8 cellular contexts compared by ENCODE assay signal in genomic region chr5:75510836-75511434, GRCh38. TPM values are rescaled to one million over a fixed set of nuclear protein-coding genes. Genes with fewer than 3 reads are reported as not detected.
DNase-seq lines count a peak whose midpoint lies in the region; ATAC-seq, FAIRE-seq and TF ChIP-seq lines count a peak whose summit lies in the region.

No MANE protein-coding gene starts in this region.

- H3K27me3 ChIP-seq in HCT116 (ENCODE audit: insufficient read depth, low read length) (no peaks in the 10 kb centered on the region), neural cell (ENCODE audit: insufficient read depth, low read depth, low read length) (no peaks in the 10 kb centered on the region), thoracic aorta (replicated peaks; ENCODE audit: insufficient read depth) (no peaks in the 10 kb centered on the region)

- no peak for TF ChIP-seq CTCF in HCT116 (IDR thresholded peaks at IDR 0.05 in 2 of 3, conservative IDR thresholded peaks at IDR 0.05 in 1 of 3; ENCODE audit: borderline replicate concordance in 1 of 3, insufficient read depth in 1 of 3, low read depth in 2 of 3, low read length in 2 of 3)
- no peak for TF ChIP-seq CTCF in NB4 (IDR thresholded peaks at IDR 0.05; ENCODE audit: low read depth, low read length)
- TF ChIP-seq CTCF in fibroblast of pulmonary artery (IDR thresholded peaks at IDR 0.05; ENCODE audit: low read length, missing control alignments) = no peak
- TF ChIP-seq CTCF in neural cell (IDR thresholded peaks at IDR 0.05; ENCODE audit: poor library complexity, severe bottlenecking) = no peak
- no peak for TF ChIP-seq CTCF in thoracic aorta (IDR thresholded peaks at IDR 0.05)

- POLR2A ChIA-PET in HCT116 (lab: Charles Lee) = no interaction called here

- H3K4me1 ChIP-seq in HCT116 (ENCODE audit: control insufficient read depth in 1 of 2, insufficient read depth in 2 of 2, low read length in 2 of 2) (peaks cover 7 to 18% of the 10 kb centered on the region in 2 experiments; a peak in 3 of 4 replicates), thoracic aorta (ENCODE audit: control insufficient read depth in 1 of 2, low read depth in 2 of 2) (peaks cover 32 to 33% of the 10 kb centered on the region in 2 donors)

- peak overlapping the region; percentile 93 for H3K4me3 Mint-ChIP-seq in activated T-helper 17 cell treated with anti-CD3 and anti-CD28 coated beads, Interleukin-2, amount 50 U/mL, for 72 hours

- CTCF ChIA-PET in HCT116 (lab: Charles Lee) = no interaction called here

- peak overlapping the region; percentile 63 for H3K27ac ChIP-seq in HCT116 (ENCODE audit: low read depth, low read length)
- H3K27ac ChIP-seq in neural cell (ENCODE audit: low read length) = peak overlapping the region; percentile 96
- H3K27ac ChIP-seq in thoracic aorta = peak overlapping the region; percentile 85 to 90

- TSS peak; percentile 45 for BruUV-seq in HCT116 (replicated peaks; lab: Mats Ljungman, UMichigan)

- H3K79me2 ChIP-seq in HCT116 (ENCODE audit: insufficient read depth, low read length) (peaks cover 78% of the 10 kb centered on the region), neural cell (replicated peaks; ENCODE audit: insufficient read depth, low read length) (peaks cover 83% of the 10 kb centered on the region)

- DNase-seq in GM12892 (ENCODE audit: insufficient read length) (no peak), HCT116 (ENCODE audit: low read depth, low spot score) (no peak), NB4 (ENCODE audit: low read depth) (no peak), fibroblast of pulmonary artery (ENCODE audit: low read depth) (peak; percentile 28), thoracic aorta (ENCODE audit: low spot score) (peak; percentile 12), NCI-H524 treated with DMSO at 0.1 percent for 48 hours (lab: John Stamatoyannopoulos, UW) (no peak)

- intact Hi-C loops in HCT116 (cut with micrococcal nuclease) = loop anchor here (5.0 kb wide), 2 partner anchors 56 to 174 kb away; partner anchors contain the start of gene HMGCR

- H3K36me3 ChIP-seq in HCT116 (ENCODE audit: control insufficient read depth in 1 of 2, insufficient read depth in 2 of 2, low read length in 2 of 2) (no peaks in the 10 kb centered on the region), neural cell (ENCODE audit: insufficient read depth, low read length) (no peaks in the 10 kb centered on the region), thoracic aorta (no peaks in the 10 kb centered on the region)

- TF ChIP-seq EP300 in neural cell (conservative IDR thresholded peaks at IDR 0.05; ENCODE audit: poor library complexity, severe bottlenecking) = no peak

- H3K9me2 ChIP-seq in HCT116 (ENCODE audit: insufficient read depth) (no peaks in the 10 kb centered on the region), neural cell (ENCODE audit: insufficient read depth, low read length) (no peaks in the 10 kb centered on the region)

- peak overlapping the region; percentile 83 for H3K27ac Mint-ChIP-seq in activated T-helper 17 cell treated with anti-CD3 and anti-CD28 coated beads, Interleukin-2, amount 50 U/mL, for 72 hours

- TF ChIP-seq RAD21 in HCT116 (IDR thresholded peaks at IDR 0.05; ENCODE audit: low read depth) (no peak), neural cell (conservative IDR thresholded peaks at IDR 0.05) (no peak)

- FAIRE-seq in GM12892 (lab: Jason Lieb, UNC) = peak; percentile 73

- RAD21 ChIA-PET in HCT116 (lab: Charles Lee; ENCODE audit: low non-redundant PET in 1 of 2, low total read pairs in 2 of 2, uncharacterized antibody in 2 of 2, unreplicated experiment in 2 of 2) = no interaction called here

- TF ChIP-seq POLR2A in GM12892 (IDR thresholded peaks at IDR 0.05; ENCODE audit: low read depth, low read length) (no peak), HCT116 (IDR thresholded peaks at IDR 0.05; ENCODE audit: borderline replicate concordance, extremely low read depth, insufficient read depth, insufficient read length) (no peak), NB4 (IDR thresholded peaks at IDR 0.05; ENCODE audit: extremely low read depth, insufficient read length) (no peak)

- no peaks in the 10 kb centered on the region for H3K9me3 ChIP-seq in HCT116 (ENCODE audit: control insufficient read depth in 1 of 2, insufficient read depth in 1 of 2, low read depth in 1 of 2, low read length in 2 of 2)
- no peaks in the 10 kb centered on the region for H3K9me3 ChIP-seq in neural cell (ENCODE audit: low read length)
- no peaks in the 10 kb centered on the region for H3K9me3 ChIP-seq in thoracic aorta

- H3K27me3 Mint-ChIP-seq in activated T-helper 17 cell treated with anti-CD3 and anti-CD28 coated beads, Interleukin-2, amount 50 U/mL, for 72 hours = no peaks in the 10 kb centered on the region

- peaks cover 29% of the 10 kb centered on the region for H3K4me1 Mint-ChIP-seq in activated T-helper 17 cell treated with anti-CD3 and anti-CD28 coated beads, Interleukin-2, amount 50 U/mL, for 72 hours

- H3K4me2 ChIP-seq in HCT116 (ENCODE audit: low read length) (peak overlapping the region; percentile 93), neural cell (ENCODE audit: low read length) (no peak overlapping the region)

- peak overlapping the region; percentile 10 for H2AFZ ChIP-seq in HCT116 (ENCODE audit: low read depth, low read length, poor library complexity, severe bottlenecking)
- H2AFZ ChIP-seq in neural cell (ENCODE audit: low read depth, low read length) = peak overlapping the region; percentile 88

- no peaks in the 10 kb centered on the region for H3K9me3 Mint-ChIP-seq in activated T-helper 17 cell treated with anti-CD3 and anti-CD28 coated beads, Interleukin-2, amount 50 U/mL, for 72 hours

- H3K4me3 ChIP-seq in HCT116 (replicated peaks in 1 of 2; ENCODE audit: low read depth in 1 of 2, low read length in 2 of 2) = peak overlapping the region; percentile 83 to 90
- peak overlapping the region; percentile 70 for H3K4me3 ChIP-seq in NB4 (ENCODE audit: low read depth, low read length)
- H3K4me3 ChIP-seq in fibroblast of pulmonary artery (replicated peaks; ENCODE audit: low read depth, low read length) = peak overlapping the region; percentile 76
- H3K4me3 ChIP-seq in neural cell (ENCODE audit: low read length) = peak overlapping the region; percentile 87
- peak overlapping the region; percentile 90 for H3K4me3 ChIP-seq in thoracic aorta

- H4K20me1 ChIP-seq in HCT116 (ENCODE audit: insufficient read depth) (peaks cover 3% of the 10 kb centered on the region; the same call in 1 of the 2 replicates), neural cell (ENCODE audit: insufficient read depth) (no peaks in the 10 kb centered on the region)

- H3F3A ChIP-seq in neural cell (ENCODE audit: insufficient read depth, low read length, poor library complexity, severe bottlenecking) = peaks cover 5% of the 10 kb centered on the region

- H3K9ac ChIP-seq in HCT116 (ENCODE audit: low read length) (peak overlapping the region; percentile 79), neural cell (ENCODE audit: low read length) (peak overlapping the region; percentile 94)

- peaks cover 34% of the 10 kb centered on the region for H3K36me3 Mint-ChIP-seq in activated T-helper 17 cell treated with anti-CD3 and anti-CD28 coated beads, Interleukin-2, amount 50 U/mL, for 72 hours (ENCODE audit: low read depth)

- ATAC-seq in HCT116 = peak; percentile 37
- ATAC-seq in activated T-helper 17 cell treated with anti-CD3 and anti-CD28 coated beads, Interleukin-2, amount 50 U/mL, for 72 hours (replicated peaks) = peak; percentile 34
- peak; percentile 26 for ATAC-seq in thoracic aorta (ENCODE audit: insufficient number of reproducible peaks, low FRiP score, low read depth)

TF ChIP-seq in HCT116, 20 proteins besides CTCF, POLR2A, EP300 and RAD21:
- peak; percentile 89 for TF ChIP-seq MAX (IDR thresholded peaks at IDR 0.05)
- no peak for TF ChIP-seq SRF (IDR thresholded peaks at IDR 0.05; ENCODE audit: low read depth)

TF ChIP-seq in neural cell, 6 proteins besides CTCF, POLR2A, EP300 and RAD21 (continues in another document):
- no peak for TF ChIP-seq EZH2 (IDR thresholded peaks at IDR 0.05; ENCODE audit: borderline replicate concordance, insufficient read depth, low read length, poor library complexity, severe bottlenecking)
- no peak for TF ChIP-seq TAF1 (IDR thresholded peaks at IDR 0.05; ENCODE audit: low read depth)
- no peak for TF ChIP-seq SMC3 (conservative IDR thresholded peaks at IDR 0.05; ENCODE audit: poor library complexity)
- TF ChIP-seq POLR2AphosphoS5 (IDR thresholded peaks at IDR 0.05) = no peak

RNA-seq across cellular contexts. Expression of gene CERT1, which starts 0.5 kb away (rescaled TPM):
- polyA plus RNA-seq in GM12892 (2012; ENCODE audit: missing spikeins) = 23.9 TPM
- total RNA-seq in HCT116 (2021; ENCODE audit: unreplicated experiment) = 22.8 TPM
- 12.2 and 17.1 TPM in 2 replicates for polyA plus RNA-seq in HCT116 (2012)
- total RNA-seq in activated T-helper 17 cell treated with anti-CD3 and anti-CD28 coated beads, Interleukin-2, amount 50 U/mL, for 72 hours = 10 to 100 TPM; 24.9 to 40.3 TPM
- 20.3 and 24.3 TPM in 2 replicates for polyA plus RNA-seq in neural cell
- 74.7 and 78.8 TPM in 2 replicates for polyA minus RNA-seq in neural cell
- total RNA-seq in thoracic aorta = 10 to 100 TPM; 21.1 to 43.7 TPM

RNA-seq across cellular contexts. Expression of gene POLK, which starts 0.8 kb away (rescaled TPM):
- polyA plus RNA-seq in GM12892 (2012; ENCODE audit: missing spikeins) = 25.7 TPM
- total RNA-seq in HCT116 (2021; ENCODE audit: unreplicated experiment) = 17.3 TPM
- 2.5 and 4.0 TPM in 2 replicates for polyA plus RNA-seq in HCT116 (2012)
- 10 to 100 TPM; 28.7 to 44.4 TPM for total RNA-seq in activated T-helper 17 cell treated with anti-CD3 and anti-CD28 coated beads, Interleukin-2, amount 50 U/mL, for 72 hours
- polyA plus RNA-seq in neural cell = 29.0 and 36.4 TPM in 2 replicates
- polyA minus RNA-seq in neural cell = 66.7 and 83.9 TPM in 2 replicates
- 10 to 100 TPM; 48.2 to 51.4 TPM for total RNA-seq in thoracic aorta

Comparison
In these comparisons a context has a peak if more than half of its experiments do, and no peak if none do; other contexts are left out.
1. DNase-seq: peak in fibroblast of pulmonary artery (single experiment) and thoracic aorta (single experiment); none in GM12892 (single experiment), HCT116 (single experiment), NB4 (single experiment) and NCI-H524 treated with DMSO at 0.1 percent for 48 hours (single experiment).
2. Peak in every context shown above with its lines, with median percentiles within 50 percentile points of each other: ATAC-seq, H3K27ac ChIP-seq and H3K4me3 ChIP-seq.